ENCODE assay signal across 19 cellular contexts in the genomic region with DNA sequence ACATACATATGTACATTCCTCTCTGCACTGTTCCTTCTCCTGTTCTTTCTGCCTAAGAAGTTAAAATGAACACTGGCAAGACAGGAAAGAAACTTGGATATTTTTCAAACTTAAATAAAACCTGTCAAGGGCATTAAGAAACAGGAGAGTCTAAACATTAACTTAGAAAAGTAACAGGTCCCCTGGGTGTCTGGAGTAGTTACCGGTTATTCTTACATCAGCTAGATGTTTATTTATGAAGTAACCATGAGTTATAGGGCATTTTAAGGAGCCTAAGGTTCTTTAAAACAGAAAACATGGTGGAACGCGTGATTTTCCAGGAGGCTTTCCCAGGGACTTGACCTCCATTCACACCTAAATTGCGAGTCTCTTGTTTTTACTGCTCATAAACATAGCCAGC.
"Had no signal": no experiment of that assay in that cellular context is flagged by ENCODE, and none has a peak within 500 bp of the region (broad histone marks: within the 10 kb centered on the region; RNA-seq: fewer than 3 reads in every experiment).

No MANE protein-coding gene starts in this region.

- ATAC-seq: esophagus mucosa; gastrocnemius medialis; left cardiac atrium; naive thymus-derived CD4-positive, alpha-beta T cell; stimulated activated naive B cell treated with anti-CD40 and anti-IgM and Interleukin-4, amounts not matched to agents 10 μg/mL and 1 μg/mL and 100 μg/mL, for 72 hours; stimulated activated naive CD8-positive, alpha-beta T cell treated with anti-CD3 and anti-CD28 coated beads, Interleukin-15, amount 100 ng/mL, for 72 hours; upper lobe of right lung had no signal

- DNase-seq: effector memory CD4-positive, alpha-beta T cell; gastrocnemius medialis; left cardiac atrium; mammary epithelial cell; naive thymus-derived CD4-positive, alpha-beta T cell; posterior cingulate gyrus; sigmoid colon; stimulated activated CD4-positive, alpha-beta T cell treated with anti-CD3 and anti-CD28 coated beads, Interleukin-2, amount 100 ng/mL, for 24 hours; stimulated activated CD4-positive, alpha-beta T cell treated with anti-CD3 and anti-CD28 coated beads, Interleukin-4, amount 100 ng/mL, for 4 hours; stimulated activated naive B cell treated with anti-CD40 and anti-IgM and Interleukin-4, amounts not matched to agents 10 μg/mL and 1 μg/mL and 100 μg/mL, for 72 hours; stimulated activated naive CD8-positive, alpha-beta T cell treated with anti-CD3 and anti-CD28 coated beads, Interleukin-15, amount 100 ng/mL, for 72 hours; testis; upper lobe of right lung had no signal

- H3K27me3 ChIP-seq: gastrocnemius medialis, right atrium auricular region, sigmoid colon, testis, tibial nerve, upper lobe of right lung, vagina had no signal

- H3K27me3 Mint-ChIP-seq: naive thymus-derived CD4-positive, alpha-beta T cell; stimulated activated naive B cell treated with anti-CD40 and anti-IgM and Interleukin-4, amounts not matched to agents 10 μg/mL and 1 μg/mL and 100 μg/mL, for 72 hours; stimulated activated naive CD8-positive, alpha-beta T cell treated with anti-CD3 and anti-CD28 coated beads, Interleukin-15, amount 100 ng/mL, for 72 hours had no signal

- H3K4me1 ChIP-seq: gastrocnemius medialis, right atrium auricular region, testis, tibial nerve, upper lobe of right lung, vagina had no signal

- H3K27ac ChIP-seq: right atrium auricular region, sigmoid colon, skin epidermis, testis, tibial nerve, upper lobe of right lung, vagina had no signal

- H3K4me3 Mint-ChIP-seq: naive thymus-derived CD4-positive, alpha-beta T cell; neural crest cell; stimulated activated naive B cell treated with anti-CD40 and anti-IgM and Interleukin-4, amounts not matched to agents 10 μg/mL and 1 μg/mL and 100 μg/mL, for 72 hours; stimulated activated naive CD8-positive, alpha-beta T cell treated with anti-CD3 and anti-CD28 coated beads, Interleukin-15, amount 100 ng/mL, for 72 hours had no signal

- H3K4me3 ChIP-seq: gastrocnemius medialis, right atrium auricular region, sigmoid colon, skin epidermis, testis, tibial nerve, upper lobe of right lung, vagina had no signal

- H3K27ac Mint-ChIP-seq: stimulated activated naive B cell treated with anti-CD40 and anti-IgM and Interleukin-4, amounts not matched to agents 10 μg/mL and 1 μg/mL and 100 μg/mL, for 72 hours; stimulated activated naive CD8-positive, alpha-beta T cell treated with anti-CD3 and anti-CD28 coated beads, Interleukin-15, amount 100 ng/mL, for 72 hours had no signal

- H3K9me3 ChIP-seq: gastrocnemius medialis, right atrium auricular region, testis, tibial nerve, upper lobe of right lung, vagina had no signal

- H3K36me3 ChIP-seq: right atrium auricular region, sigmoid colon, tibial nerve, upper lobe of right lung, vagina had no signal

- H3K4me1 Mint-ChIP-seq: neural crest cell; stimulated activated naive B cell treated with anti-CD40 and anti-IgM and Interleukin-4, amounts not matched to agents 10 μg/mL and 1 μg/mL and 100 μg/mL, for 72 hours had no signal

- H3K9me3 Mint-ChIP-seq: neural crest cell; stimulated activated naive B cell treated with anti-CD40 and anti-IgM and Interleukin-4, amounts not matched to agents 10 μg/mL and 1 μg/mL and 100 μg/mL, for 72 hours; stimulated activated naive CD8-positive, alpha-beta T cell treated with anti-CD3 and anti-CD28 coated beads, Interleukin-15, amount 100 ng/mL, for 72 hours had no signal

- H3K36me3 Mint-ChIP-seq: stimulated activated naive B cell treated with anti-CD40 and anti-IgM and Interleukin-4, amounts not matched to agents 10 μg/mL and 1 μg/mL and 100 μg/mL, for 72 hours had no signal
